ENCODE assay signal across 1 cellular context in the genomic region with DNA sequence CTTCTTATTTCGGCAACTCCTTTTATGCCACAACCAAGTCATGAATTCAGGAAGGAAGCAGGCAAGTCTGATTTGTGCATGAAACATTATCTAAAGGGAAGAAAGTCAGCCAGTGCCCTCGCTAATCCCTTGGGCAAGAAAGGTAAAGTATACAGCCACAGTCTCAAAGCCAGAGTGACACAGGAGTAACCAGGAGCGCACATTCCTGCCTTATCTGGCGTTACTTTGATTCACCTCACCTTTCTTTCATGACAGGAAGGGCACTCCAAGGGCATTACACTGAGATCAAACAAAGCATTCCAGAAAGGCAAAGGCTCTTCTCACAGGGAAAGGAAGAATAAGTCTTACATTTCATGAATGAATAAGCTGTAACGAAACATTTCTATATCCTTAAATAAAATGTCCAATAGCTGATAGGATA.
TF ChIP-seq lines count a peak whose summit lies in the region.

No MANE protein-coding gene starts in this region.

TF ChIP-seq in HepG2, 621 proteins besides CTCF, POLR2A, EP300 and RAD21 (continued from another document):
- TF ChIP-seq, protein P1, sequence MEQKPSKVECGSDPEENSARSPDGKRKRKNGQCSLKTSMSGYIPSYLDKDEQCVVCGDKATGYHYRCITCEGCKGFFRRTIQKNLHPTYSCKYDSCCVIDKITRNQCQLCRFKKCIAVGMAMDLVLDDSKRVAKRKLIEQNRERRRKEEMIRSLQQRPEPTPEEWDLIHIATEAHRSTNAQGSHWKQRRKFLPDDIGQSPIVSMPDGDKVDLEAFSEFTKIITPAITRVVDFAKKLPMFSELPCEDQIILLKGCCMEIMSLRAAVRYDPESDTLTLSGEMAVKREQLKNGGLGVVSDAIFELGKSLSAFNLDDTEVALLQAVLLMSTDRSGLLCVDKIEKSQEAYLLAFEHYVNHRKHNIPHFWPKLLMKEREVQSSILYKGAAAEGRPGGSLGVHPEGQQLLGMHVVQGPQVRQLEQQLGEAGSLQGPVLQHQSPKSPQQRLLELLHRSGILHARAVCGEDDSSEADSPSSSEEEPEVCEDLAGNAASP (CRISPR knock-in tag; IDR thresholded peaks at IDR 0.05; ENCODE audit: borderline replicate concordance), result peak; percentile 83; the same call in 1 of the 2 replicates
- TF ChIP-seq, protein P2, sequence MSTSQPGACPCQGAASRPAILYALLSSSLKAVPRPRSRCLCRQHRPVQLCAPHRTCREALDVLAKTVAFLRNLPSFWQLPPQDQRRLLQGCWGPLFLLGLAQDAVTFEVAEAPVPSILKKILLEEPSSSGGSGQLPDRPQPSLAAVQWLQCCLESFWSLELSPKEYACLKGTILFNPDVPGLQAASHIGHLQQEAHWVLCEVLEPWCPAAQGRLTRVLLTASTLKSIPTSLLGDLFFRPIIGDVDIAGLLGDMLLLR (CRISPR knock-in tag; IDR thresholded peaks at IDR 0.05), result no peak
- TF ChIP-seq, protein P3, sequence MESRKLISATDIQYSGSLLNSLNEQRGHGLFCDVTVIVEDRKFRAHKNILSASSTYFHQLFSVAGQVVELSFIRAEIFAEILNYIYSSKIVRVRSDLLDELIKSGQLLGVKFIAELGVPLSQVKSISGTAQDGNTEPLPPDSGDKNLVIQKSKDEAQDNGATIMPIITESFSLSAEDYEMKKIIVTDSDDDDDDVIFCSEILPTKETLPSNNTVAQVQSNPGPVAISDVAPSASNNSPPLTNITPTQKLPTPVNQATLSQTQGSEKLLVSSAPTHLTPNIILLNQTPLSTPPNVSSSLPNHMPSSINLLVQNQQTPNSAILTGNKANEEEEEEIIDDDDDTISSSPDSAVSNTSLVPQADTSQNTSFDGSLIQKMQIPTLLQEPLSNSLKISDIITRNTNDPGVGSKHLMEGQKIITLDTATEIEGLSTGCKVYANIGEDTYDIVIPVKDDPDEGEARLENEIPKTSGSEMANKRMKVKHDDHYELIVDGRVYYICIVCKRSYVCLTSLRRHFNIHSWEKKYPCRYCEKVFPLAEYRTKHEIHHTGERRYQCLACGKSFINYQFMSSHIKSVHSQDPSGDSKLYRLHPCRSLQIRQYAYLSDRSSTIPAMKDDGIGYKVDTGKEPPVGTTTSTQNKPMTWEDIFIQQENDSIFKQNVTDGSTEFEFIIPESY (CRISPR knock-in tag; IDR thresholded peaks at IDR 0.05), result peak; percentile 51; the same call in 1 of the 2 replicates
- TF ChIP-seq, protein P4, sequence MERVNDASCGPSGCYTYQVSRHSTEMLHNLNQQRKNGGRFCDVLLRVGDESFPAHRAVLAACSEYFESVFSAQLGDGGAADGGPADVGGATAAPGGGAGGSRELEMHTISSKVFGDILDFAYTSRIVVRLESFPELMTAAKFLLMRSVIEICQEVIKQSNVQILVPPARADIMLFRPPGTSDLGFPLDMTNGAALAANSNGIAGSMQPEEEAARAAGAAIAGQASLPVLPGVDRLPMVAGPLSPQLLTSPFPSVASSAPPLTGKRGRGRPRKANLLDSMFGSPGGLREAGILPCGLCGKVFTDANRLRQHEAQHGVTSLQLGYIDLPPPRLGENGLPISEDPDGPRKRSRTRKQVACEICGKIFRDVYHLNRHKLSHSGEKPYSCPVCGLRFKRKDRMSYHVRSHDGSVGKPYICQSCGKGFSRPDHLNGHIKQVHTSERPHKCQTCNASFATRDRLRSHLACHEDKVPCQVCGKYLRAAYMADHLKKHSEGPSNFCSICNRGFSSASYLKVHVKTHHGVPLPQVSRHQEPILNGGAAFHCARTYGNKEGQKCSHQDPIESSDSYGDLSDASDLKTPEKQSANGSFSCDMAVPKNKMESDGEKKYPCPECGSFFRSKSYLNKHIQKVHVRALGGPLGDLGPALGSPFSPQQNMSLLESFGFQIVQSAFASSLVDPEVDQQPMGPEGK (CRISPR knock-in tag; IDR thresholded peaks at IDR 0.05), result peak; percentile 71; the same call in 1 of the 2 replicates
- TF ChIP-seq KLF15 (CRISPR knock-in tag; IDR thresholded peaks at IDR 0.05; ENCODE audit: borderline replicate concordance), result no peak
- TF ChIP-seq, protein P5, sequence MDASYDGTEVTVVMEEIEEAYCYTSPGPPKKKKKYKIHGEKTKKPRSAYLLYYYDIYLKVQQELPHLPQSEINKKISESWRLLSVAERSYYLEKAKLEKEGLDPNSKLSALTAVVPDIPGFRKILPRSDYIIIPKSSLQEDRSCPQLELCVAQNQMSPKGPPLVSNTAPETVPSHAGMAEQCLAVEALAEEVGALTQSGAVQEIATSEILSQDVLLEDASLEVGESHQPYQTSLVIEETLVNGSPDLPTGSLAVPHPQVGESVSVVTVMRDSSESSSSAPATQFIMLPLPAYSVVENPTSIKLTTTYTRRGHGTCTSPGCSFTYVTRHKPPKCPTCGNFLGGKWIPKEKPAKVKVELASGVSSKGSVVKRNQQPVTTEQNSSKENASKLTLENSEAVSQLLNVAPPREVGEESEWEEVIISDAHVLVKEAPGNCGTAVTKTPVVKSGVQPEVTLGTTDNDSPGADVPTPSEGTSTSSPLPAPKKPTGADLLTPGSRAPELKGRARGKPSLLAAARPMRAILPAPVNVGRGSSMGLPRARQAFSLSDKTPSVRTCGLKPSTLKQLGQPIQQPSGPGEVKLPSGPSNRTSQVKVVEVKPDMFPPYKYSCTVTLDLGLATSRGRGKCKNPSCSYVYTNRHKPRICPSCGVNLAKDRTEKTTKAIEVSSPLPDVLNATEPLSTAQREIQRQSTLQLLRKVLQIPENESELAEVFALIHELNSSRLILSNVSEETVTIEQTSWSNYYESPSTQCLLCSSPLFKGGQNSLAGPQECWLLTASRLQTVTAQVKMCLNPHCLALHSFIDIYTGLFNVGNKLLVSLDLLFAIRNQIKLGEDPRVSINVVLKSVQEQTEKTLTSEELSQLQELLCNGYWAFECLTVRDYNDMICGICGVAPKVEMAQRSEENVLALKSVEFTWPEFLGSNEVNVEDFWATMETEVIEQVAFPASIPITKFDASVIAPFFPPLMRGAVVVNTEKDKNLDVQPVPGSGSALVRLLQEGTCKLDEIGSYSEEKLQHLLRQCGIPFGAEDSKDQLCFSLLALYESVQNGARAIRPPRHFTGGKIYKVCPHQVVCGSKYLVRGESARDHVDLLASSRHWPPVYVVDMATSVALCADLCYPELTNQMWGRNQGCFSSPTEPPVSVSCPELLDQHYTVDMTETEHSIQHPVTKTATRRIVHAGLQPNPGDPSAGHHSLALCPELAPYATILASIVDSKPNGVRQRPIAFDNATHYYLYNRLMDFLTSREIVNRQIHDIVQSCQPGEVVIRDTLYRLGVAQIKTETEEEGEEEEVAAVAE (CRISPR knock-in tag; IDR thresholded peaks at IDR 0.05; ENCODE audit: borderline replicate concordance), result no peak
- TF ChIP-seq FOSL1 (CRISPR knock-in tag; IDR thresholded peaks at IDR 0.05; ENCODE audit: borderline replicate concordance), result peak; percentile 75; the same call in 1 of the 2 replicates
- TF ChIP-seq ZNF773 (CRISPR knock-in tag; IDR thresholded peaks at IDR 0.05; ENCODE audit: borderline replicate concordance), result no peak
- TF ChIP-seq, protein P6, sequence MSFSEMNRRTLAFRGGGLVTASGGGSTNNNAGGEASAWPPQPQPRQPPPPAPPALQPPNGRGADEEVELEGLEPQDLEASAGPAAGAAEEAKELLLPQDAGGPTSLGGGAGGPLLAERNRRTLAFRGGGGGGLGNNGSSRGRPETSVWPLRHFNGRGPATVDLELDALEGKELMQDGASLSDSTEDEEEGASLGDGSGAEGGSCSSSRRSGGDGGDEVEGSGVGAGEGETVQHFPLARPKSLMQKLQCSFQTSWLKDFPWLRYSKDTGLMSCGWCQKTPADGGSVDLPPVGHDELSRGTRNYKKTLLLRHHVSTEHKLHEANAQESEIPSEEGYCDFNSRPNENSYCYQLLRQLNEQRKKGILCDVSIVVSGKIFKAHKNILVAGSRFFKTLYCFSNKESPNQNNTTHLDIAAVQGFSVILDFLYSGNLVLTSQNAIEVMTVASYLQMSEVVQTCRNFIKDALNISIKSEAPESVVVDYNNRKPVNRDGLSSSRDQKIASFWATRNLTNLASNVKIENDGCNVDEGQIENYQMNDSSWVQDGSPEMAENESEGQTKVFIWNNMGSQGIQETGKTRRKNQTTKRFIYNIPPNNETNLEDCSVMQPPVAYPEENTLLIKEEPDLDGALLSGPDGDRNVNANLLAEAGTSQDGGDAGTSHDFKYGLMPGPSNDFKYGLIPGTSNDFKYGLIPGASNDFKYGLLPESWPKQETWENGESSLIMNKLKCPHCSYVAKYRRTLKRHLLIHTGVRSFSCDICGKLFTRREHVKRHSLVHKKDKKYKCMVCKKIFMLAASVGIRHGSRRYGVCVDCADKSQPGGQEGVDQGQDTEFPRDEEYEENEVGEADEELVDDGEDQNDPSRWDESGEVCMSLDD (CRISPR knock-in tag; IDR thresholded peaks at IDR 0.05; ENCODE audit: borderline replicate concordance), result no peak
- TF ChIP-seq GATA4 (IDR thresholded peaks at IDR 0.05; ENCODE audit: borderline replicate concordance, low read depth), result peak; percentile 98
- TF ChIP-seq RXRB (CRISPR knock-in tag; IDR thresholded peaks at IDR 0.05; ENCODE audit: borderline replicate concordance), result peak; percentile 95
- peak; percentile 99 for TF ChIP-seq TCF7 (IDR thresholded peaks at IDR 0.05; ENCODE audit: low read depth)
- TF ChIP-seq, protein P7, sequence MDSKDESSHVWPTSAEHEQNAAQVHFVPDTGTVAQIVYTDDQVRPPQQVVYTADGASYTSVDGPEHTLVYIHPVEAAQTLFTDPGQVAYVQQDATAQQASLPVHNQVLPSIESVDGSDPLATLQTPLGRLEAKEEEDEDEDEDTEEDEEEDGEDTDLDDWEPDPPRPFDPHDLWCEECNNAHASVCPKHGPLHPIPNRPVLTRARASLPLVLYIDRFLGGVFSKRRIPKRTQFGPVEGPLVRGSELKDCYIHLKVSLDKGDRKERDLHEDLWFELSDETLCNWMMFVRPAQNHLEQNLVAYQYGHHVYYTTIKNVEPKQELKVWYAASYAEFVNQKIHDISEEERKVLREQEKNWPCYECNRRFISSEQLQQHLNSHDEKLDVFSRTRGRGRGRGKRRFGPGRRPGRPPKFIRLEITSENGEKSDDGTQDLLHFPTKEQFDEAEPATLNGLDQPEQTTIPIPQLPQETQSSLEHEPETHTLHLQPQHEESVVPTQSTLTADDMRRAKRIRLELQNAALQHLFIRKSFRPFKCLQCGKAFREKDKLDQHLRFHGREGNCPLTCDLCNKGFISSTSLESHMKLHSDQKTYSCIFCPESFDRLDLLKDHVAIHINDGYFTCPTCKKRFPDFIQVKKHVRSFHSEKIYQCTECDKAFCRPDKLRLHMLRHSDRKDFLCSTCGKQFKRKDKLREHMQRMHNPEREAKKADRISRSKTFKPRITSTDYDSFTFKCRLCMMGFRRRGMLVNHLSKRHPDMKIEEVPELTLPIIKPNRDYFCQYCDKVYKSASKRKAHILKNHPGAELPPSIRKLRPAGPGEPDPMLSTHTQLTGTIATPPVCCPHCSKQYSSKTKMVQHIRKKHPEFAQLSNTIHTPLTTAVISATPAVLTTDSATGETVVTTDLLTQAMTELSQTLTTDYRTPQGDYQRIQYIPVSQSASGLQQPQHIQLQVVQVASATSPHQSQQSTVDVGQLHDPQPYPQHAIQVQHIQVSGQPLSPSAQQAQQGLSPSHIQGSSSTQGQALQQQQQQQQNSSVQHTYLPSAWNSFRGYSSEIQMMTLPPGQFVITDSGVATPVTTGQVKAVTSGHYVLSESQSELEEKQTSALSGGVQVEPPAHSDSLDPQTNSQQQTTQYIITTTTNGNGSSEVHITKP (CRISPR knock-in tag; IDR thresholded peaks at IDR 0.05; ENCODE audit: low read depth), result no peak
- TF ChIP-seq MBD4 (IDR thresholded peaks at IDR 0.05; ENCODE audit: borderline replicate concordance, low read length), result no peak
- TF ChIP-seq, protein P8, sequence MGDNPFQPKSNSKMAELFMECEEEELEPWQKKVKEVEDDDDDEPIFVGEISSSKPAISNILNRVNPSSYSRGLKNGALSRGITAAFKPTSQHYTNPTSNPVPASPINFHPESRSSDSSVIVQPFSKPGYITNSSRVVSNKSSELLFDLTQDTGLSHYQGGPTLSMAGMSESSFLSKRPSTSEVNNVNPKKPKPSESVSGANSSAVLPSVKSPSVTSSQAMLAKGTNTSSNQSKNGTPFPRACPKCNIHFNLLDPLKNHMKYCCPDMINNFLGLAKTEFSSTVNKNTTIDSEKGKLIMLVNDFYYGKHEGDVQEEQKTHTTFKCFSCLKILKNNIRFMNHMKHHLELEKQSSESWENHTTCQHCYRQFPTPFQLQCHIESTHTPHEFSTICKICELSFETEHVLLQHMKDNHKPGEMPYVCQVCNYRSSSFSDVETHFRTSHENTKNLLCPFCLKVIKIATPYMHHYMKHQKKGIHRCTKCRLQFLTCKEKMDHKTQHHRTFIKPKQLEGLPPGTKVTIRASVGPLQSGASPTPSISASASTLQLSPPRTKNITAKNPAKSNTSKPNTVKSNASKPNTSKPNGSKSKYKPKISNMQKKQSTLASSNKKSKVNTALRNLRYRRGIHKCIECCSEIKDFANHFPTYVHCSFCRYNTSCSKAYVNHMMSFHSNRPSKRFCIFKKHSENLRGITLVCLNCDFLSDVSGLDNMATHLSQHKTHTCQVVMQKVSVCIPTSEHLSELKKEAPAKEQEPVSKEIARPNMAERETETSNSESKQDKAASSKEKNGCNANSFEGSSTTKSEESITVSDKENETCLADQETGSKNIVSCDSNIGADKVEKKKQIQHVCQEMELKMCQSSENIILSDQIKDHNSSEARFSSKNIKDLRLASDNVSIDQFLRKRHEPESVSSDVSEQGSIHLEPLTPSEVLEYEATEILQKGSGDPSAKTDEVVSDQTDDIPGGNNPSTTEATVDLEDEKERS (CRISPR knock-in tag; IDR thresholded peaks at IDR 0.05), result no peak
- peak; percentile 87 for TF ChIP-seq SIX4 (CRISPR knock-in tag; IDR thresholded peaks at IDR 0.05)
- TF ChIP-seq TCF7L2 (IDR thresholded peaks at IDR 0.05; ENCODE audit: low read depth, low read length), result peak; percentile 84
- TF ChIP-seq, protein P9, sequence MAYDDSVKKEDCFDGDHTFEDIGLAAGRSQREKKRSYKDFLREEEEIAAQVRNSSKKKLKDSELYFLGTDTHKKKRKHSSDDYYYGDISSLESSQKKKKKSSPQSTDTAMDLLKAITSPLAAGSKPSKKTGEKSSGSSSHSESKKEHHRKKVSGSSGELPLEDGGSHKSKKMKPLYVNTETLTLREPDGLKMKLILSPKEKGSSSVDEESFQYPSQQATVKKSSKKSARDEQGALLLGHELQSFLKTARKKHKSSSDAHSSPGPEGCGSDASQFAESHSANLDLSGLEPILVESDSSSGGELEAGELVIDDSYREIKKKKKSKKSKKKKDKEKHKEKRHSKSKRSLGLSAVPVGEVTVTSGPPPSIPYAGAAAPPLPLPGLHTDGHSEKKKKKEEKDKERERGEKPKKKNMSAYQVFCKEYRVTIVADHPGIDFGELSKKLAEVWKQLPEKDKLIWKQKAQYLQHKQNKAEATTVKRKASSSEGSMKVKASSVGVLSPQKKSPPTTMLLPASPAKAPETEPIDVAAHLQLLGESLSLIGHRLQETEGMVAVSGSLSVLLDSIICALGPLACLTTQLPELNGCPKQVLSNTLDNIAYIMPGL (CRISPR knock-in tag; IDR thresholded peaks at IDR 0.05; ENCODE audit: borderline replicate concordance in 1 of 2, low read depth in 1 of 2), result peak in 1 of 2 experiments; percentile 42; a peak in 1 of 4 replicates
- peak; percentile 48; the same call in 1 of the 2 replicates for TF ChIP-seq JUNB (CRISPR knock-in tag; IDR thresholded peaks at IDR 0.05; ENCODE audit: borderline replicate concordance)
- no peak for TF ChIP-seq ZNF460 (CRISPR knock-in tag; IDR thresholded peaks at IDR 0.05; ENCODE audit: borderline replicate concordance)
- TF ChIP-seq PHF8 (CRISPR knock-in tag; IDR thresholded peaks at IDR 0.05), result peak; percentile 19; the same call in 1 of the 2 replicates
